ENCODE assay signal across 1 cellular context in the genomic region with DNA sequence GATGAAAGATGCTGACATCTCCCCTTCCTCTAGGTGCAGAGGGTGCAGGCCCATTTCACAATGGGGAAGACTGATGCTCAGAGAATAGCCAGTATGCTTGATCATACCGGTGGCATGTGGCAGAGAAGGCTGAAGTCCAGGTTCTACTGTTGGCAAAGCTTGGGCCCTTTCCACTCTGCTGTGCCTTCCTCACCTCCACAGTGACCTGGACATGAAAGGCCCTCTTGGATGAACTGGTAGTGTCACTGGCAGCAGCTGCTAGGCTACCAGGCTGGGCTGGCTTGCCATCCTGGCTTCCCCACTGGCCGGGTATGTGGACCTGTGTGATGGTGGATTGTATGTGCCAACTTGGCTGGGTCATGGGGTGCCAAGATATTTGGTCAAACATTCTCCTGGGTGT.
TF ChIP-seq lines count a peak whose summit lies in the region.

No MANE protein-coding gene starts in this region.

TF ChIP-seq in H1, 55 proteins besides CTCF, POLR2A, EP300 and RAD21:
- TF ChIP-seq TAF7 (optimal IDR thresholded peaks at IDR 0.05; ENCODE audit: borderline replicate concordance, low read depth, low read length) (no peak), POU5F1 (IDR thresholded peaks at IDR 0.05; ENCODE audit: low read depth, low read length) (no peak), SUZ12 (IDR thresholded peaks at IDR 0.05; ENCODE audit: low read length) (no peak), GABPA (IDR thresholded peaks at IDR 0.05; ENCODE audit: borderline replicate concordance, insufficient read depth, low read length) (no peak), FOSL1 (IDR thresholded peaks at IDR 0.05; ENCODE audit: insufficient read depth, low read depth, low read length) (no peak), KDM4A (IDR thresholded peaks at IDR 0.05; ENCODE audit: low read depth, low read length, severe bottlenecking) (no peak), BRCA1 (IDR thresholded peaks at IDR 0.05; ENCODE audit: low read depth, low read length) (no peak), SP1 (IDR thresholded peaks at IDR 0.05; ENCODE audit: low read depth, low read length) (no peak)
- TF ChIP-seq, protein P1, sequence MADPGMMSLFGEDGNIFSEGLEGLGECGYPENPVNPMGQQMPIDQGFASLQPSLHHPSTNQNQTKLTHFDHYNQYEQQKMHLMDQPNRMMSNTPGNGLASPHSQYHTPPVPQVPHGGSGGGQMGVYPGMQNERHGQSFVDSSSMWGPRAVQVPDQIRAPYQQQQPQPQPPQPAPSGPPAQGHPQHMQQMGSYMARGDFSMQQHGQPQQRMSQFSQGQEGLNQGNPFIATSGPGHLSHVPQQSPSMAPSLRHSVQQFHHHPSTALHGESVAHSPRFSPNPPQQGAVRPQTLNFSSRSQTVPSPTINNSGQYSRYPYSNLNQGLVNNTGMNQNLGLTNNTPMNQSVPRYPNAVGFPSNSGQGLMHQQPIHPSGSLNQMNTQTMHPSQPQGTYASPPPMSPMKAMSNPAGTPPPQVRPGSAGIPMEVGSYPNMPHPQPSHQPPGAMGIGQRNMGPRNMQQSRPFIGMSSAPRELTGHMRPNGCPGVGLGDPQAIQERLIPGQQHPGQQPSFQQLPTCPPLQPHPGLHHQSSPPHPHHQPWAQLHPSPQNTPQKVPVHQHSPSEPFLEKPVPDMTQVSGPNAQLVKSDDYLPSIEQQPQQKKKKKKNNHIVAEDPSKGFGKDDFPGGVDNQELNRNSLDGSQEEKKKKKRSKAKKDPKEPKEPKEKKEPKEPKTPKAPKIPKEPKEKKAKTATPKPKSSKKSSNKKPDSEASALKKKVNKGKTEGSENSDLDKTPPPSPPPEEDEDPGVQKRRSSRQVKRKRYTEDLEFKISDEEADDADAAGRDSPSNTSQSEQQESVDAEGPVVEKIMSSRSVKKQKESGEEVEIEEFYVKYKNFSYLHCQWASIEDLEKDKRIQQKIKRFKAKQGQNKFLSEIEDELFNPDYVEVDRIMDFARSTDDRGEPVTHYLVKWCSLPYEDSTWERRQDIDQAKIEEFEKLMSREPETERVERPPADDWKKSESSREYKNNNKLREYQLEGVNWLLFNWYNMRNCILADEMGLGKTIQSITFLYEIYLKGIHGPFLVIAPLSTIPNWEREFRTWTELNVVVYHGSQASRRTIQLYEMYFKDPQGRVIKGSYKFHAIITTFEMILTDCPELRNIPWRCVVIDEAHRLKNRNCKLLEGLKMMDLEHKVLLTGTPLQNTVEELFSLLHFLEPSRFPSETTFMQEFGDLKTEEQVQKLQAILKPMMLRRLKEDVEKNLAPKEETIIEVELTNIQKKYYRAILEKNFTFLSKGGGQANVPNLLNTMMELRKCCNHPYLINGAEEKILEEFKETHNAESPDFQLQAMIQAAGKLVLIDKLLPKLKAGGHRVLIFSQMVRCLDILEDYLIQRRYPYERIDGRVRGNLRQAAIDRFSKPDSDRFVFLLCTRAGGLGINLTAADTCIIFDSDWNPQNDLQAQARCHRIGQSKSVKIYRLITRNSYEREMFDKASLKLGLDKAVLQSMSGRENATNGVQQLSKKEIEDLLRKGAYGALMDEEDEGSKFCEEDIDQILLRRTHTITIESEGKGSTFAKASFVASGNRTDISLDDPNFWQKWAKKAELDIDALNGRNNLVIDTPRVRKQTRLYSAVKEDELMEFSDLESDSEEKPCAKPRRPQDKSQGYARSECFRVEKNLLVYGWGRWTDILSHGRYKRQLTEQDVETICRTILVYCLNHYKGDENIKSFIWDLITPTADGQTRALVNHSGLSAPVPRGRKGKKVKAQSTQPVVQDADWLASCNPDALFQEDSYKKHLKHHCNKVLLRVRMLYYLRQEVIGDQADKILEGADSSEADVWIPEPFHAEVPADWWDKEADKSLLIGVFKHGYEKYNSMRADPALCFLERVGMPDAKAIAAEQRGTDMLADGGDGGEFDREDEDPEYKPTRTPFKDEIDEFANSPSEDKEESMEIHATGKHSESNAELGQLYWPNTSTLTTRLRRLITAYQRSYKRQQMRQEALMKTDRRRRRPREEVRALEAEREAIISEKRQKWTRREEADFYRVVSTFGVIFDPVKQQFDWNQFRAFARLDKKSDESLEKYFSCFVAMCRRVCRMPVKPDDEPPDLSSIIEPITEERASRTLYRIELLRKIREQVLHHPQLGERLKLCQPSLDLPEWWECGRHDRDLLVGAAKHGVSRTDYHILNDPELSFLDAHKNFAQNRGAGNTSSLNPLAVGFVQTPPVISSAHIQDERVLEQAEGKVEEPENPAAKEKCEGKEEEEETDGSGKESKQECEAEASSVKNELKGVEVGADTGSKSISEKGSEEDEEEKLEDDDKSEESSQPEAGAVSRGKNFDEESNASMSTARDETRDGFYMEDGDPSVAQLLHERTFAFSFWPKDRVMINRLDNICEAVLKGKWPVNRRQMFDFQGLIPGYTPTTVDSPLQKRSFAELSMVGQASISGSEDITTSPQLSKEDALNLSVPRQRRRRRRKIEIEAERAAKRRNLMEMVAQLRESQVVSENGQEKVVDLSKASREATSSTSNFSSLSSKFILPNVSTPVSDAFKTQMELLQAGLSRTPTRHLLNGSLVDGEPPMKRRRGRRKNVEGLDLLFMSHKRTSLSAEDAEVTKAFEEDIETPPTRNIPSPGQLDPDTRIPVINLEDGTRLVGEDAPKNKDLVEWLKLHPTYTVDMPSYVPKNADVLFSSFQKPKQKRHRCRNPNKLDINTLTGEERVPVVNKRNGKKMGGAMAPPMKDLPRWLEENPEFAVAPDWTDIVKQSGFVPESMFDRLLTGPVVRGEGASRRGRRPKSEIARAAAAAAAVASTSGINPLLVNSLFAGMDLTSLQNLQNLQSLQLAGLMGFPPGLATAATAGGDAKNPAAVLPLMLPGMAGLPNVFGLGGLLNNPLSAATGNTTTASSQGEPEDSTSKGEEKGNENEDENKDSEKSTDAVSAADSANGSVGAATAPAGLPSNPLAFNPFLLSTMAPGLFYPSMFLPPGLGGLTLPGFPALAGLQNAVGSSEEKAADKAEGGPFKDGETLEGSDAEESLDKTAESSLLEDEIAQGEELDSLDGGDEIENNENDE (IDR thresholded peaks at IDR 0.05; ENCODE audit: insufficient replicate concordance, low read length): no peak
